In genomic region chr1:27447883-27448282, GRCh38 we compare ENCODE assay signal across 20 cellular contexts. TPM values are rescaled to one million over a fixed set of nuclear protein-coding genes. Genes with fewer than 3 reads are reported as not detected.
DNase-seq lines count a peak whose midpoint lies in the region; ATAC-seq and FAIRE-seq lines count a peak whose summit lies in the region.
"Had no signal": no experiment of that assay in that cellular context is flagged by ENCODE, and none has a peak within 500 bp of the region (broad histone marks: within the 10 kb centered on the region; RNA-seq: fewer than 3 reads in every experiment).

No MANE protein-coding gene starts in this region.

- no peak overlapping the region for H3K27ac ChIP-seq in small intestine (ENCODE audit: low read depth in 1 of 2, low read length in 1 of 2)

- H3K9me3 ChIP-seq in small intestine (ENCODE audit: control insufficient read depth, low read depth) = no peaks in the 10 kb centered on the region

- peak overlapping the region; percentile 77 for H3K27ac Mint-ChIP-seq in activated naive CD4-positive, alpha-beta T cell treated with anti-CD3 and anti-CD28 coated beads, Interleukin-2, amount 50 U/mL, for 24 hours
- H3K27ac Mint-ChIP-seq in activated naive CD4-positive, alpha-beta T cell treated with anti-CD3 and anti-CD28 coated beads, Interleukin-2, amount 50 U/mL, for 72 hours = peak overlapping the region in 1 of 2 donors; percentile 72
- H3K27ac Mint-ChIP-seq in activated T-helper 2 cell treated with anti-CD3 and anti-CD28 coated beads, Interferon-gamma antibody, Interleukin-2, Interleukin-4, amounts not matched to agents 10 μg/mL and 5 μg/mL and 100 μg/mL, durations not matched to agents 14 hours and 24 hours and 36 hours = peak overlapping the region; percentile 14
- H3K27ac Mint-ChIP-seq in naive B cell = peak overlapping the region in 5 of 6 donors; percentile 14 to 82 (median 69)

- intact Hi-C loops in activated T-helper 2 cell treated with anti-CD3 and anti-CD28 coated beads, Interferon-gamma antibody, Interleukin-2, Interleukin-4, amounts not matched to agents 10 μg/mL and 5 μg/mL and 100 μg/mL, durations not matched to agents 14 hours and 24 hours and 36 hours (cut with micrococcal nuclease) = no loop called here

- DNase-seq in activated naive CD4-positive, alpha-beta T cell treated with anti-CD3 and anti-CD28 coated beads, Interleukin-2, amount 50 U/mL, for 72 hours (ENCODE audit: low spot score in 2 of 2) = no peak
- peak; percentile 34 for DNase-seq in NCI-H2227 (lab: John Stamatoyannopoulos, UW; ENCODE audit: unreplicated experiment)
- DNase-seq in activated T-helper 2 cell treated with anti-CD3 and anti-CD28 coated beads, Interferon-gamma antibody, Interleukin-2, Interleukin-4, amounts not matched to agents 10 μg/mL and 5 μg/mL and 100 μg/mL, durations not matched to agents 14 hours and 24 hours and 36 hours (ENCODE audit: low spot score) = no peak
- DNase-seq in naive B cell = no peak
- no peak for DNase-seq in small intestine
- no peak for DNase-seq in DMS79 (lab: John Stamatoyannopoulos, UW)
- no peak for DNase-seq in COLO668 (lab: John Stamatoyannopoulos, UW; ENCODE audit: unreplicated experiment)
- DNase-seq: AML-193; CD4-positive, CD25-positive, alpha-beta regulatory T cell; DND-41; GDM1; HCEC 1CT; IMR-90; Kasumi-1; NCI-H1105 treated with DMSO at 0.1 percent for 48 hours; NCI-H187 treated with DMSO at 0.1 percent for 48 hours; NCI-H510A; NCI-H82 had no signal

- FAIRE-seq in small intestine (lab: Jason Lieb, UNC) = no peak
- FAIRE-seq: GM12892 had no signal

- H3K9me3 Mint-ChIP-seq in activated naive CD4-positive, alpha-beta T cell treated with anti-CD3 and anti-CD28 coated beads, Interleukin-2, amount 50 U/mL, for 24 hours = no peaks in the 10 kb centered on the region
- H3K9me3 Mint-ChIP-seq in activated naive CD4-positive, alpha-beta T cell treated with anti-CD3 and anti-CD28 coated beads, Interleukin-2, amount 50 U/mL, for 72 hours = peaks cover 0 to 5% of the 10 kb centered on the region in 2 donors
- H3K9me3 Mint-ChIP-seq in activated T-helper 2 cell treated with anti-CD3 and anti-CD28 coated beads, Interferon-gamma antibody, Interleukin-2, Interleukin-4, amounts not matched to agents 10 μg/mL and 5 μg/mL and 100 μg/mL, durations not matched to agents 14 hours and 24 hours and 36 hours = no peaks in the 10 kb centered on the region
- no peaks in the 10 kb centered on the region for H3K9me3 Mint-ChIP-seq in naive B cell

- H3K4me1 ChIP-seq in small intestine (ENCODE audit: control insufficient read depth in 2 of 2, insufficient read depth in 1 of 2, low read depth in 1 of 2, low read length in 1 of 2) = peaks cover 0 to 5% of the 10 kb centered on the region in 2 donors

- peaks cover 64% of the 10 kb centered on the region for H3K4me1 Mint-ChIP-seq in activated naive CD4-positive, alpha-beta T cell treated with anti-CD3 and anti-CD28 coated beads, Interleukin-2, amount 50 U/mL, for 24 hours
- peaks cover 58% of the 10 kb centered on the region for H3K4me1 Mint-ChIP-seq in activated T-helper 2 cell treated with anti-CD3 and anti-CD28 coated beads, Interferon-gamma antibody, Interleukin-2, Interleukin-4, amounts not matched to agents 10 μg/mL and 5 μg/mL and 100 μg/mL, durations not matched to agents 14 hours and 24 hours and 36 hours (ENCODE audit: low read depth)
- H3K4me1 Mint-ChIP-seq in naive B cell = peaks cover 44 to 65% (median 65%) of the 10 kb centered on the region in 3 donors

- no peak overlapping the region for H3K4me3 ChIP-seq in small intestine (ENCODE audit: low read depth in 1 of 2, low read length in 2 of 2)

- H3K36me3 Mint-ChIP-seq in activated naive CD4-positive, alpha-beta T cell treated with anti-CD3 and anti-CD28 coated beads, Interleukin-2, amount 50 U/mL, for 24 hours = peaks cover 11% of the 10 kb centered on the region
- H3K36me3 Mint-ChIP-seq in activated naive CD4-positive, alpha-beta T cell treated with anti-CD3 and anti-CD28 coated beads, Interleukin-2, amount 50 U/mL, for 72 hours = peaks cover 0 to 21% of the 10 kb centered on the region in 2 donors
- peaks cover 36% of the 10 kb centered on the region for H3K36me3 Mint-ChIP-seq in activated T-helper 2 cell treated with anti-CD3 and anti-CD28 coated beads, Interferon-gamma antibody, Interleukin-2, Interleukin-4, amounts not matched to agents 10 μg/mL and 5 μg/mL and 100 μg/mL, durations not matched to agents 14 hours and 24 hours and 36 hours (ENCODE audit: low read depth)
- H3K36me3 Mint-ChIP-seq in naive B cell = peaks cover 0 to 8% of the 10 kb centered on the region in 2 donors

- no peak overlapping the region for H3K4me3 Mint-ChIP-seq in activated naive CD4-positive, alpha-beta T cell treated with anti-CD3 and anti-CD28 coated beads, Interleukin-2, amount 50 U/mL, for 24 hours
- no peak overlapping the region for H3K4me3 Mint-ChIP-seq in activated T-helper 2 cell treated with anti-CD3 and anti-CD28 coated beads, Interferon-gamma antibody, Interleukin-2, Interleukin-4, amounts not matched to agents 10 μg/mL and 5 μg/mL and 100 μg/mL, durations not matched to agents 14 hours and 24 hours and 36 hours (ENCODE audit: low read depth)
- peak overlapping the region in 1 of 8 donors; percentile 35 for H3K4me3 Mint-ChIP-seq in naive B cell
- H3K4me3 Mint-ChIP-seq: CD4-positive, CD25-positive, alpha-beta regulatory T cell had no signal

- 28 to 62% (median 56%) methylated on average over 3 of the region's 3 CpGs for WGBS in small intestine, 3 donors

- no peaks in the 10 kb centered on the region for H3K27me3 Mint-ChIP-seq in activated naive CD4-positive, alpha-beta T cell treated with anti-CD3 and anti-CD28 coated beads, Interleukin-2, amount 50 U/mL, for 24 hours
- H3K27me3 Mint-ChIP-seq in activated T-helper 2 cell treated with anti-CD3 and anti-CD28 coated beads, Interferon-gamma antibody, Interleukin-2, Interleukin-4, amounts not matched to agents 10 μg/mL and 5 μg/mL and 100 μg/mL, durations not matched to agents 14 hours and 24 hours and 36 hours (ENCODE audit: low read depth) = no peaks in the 10 kb centered on the region
- H3K27me3 Mint-ChIP-seq in naive B cell = no peaks in the 10 kb centered on the region
- H3K27me3 Mint-ChIP-seq: CD4-positive, CD25-positive, alpha-beta regulatory T cell had no signal

- no peaks in the 10 kb centered on the region for H3K27me3 ChIP-seq in small intestine (ENCODE audit: control insufficient read depth in 2 of 2, insufficient read depth in 2 of 2, low read length in 2 of 2)

- peaks cover 0 to 3% of the 10 kb centered on the region in 2 donors for H3K36me3 ChIP-seq in small intestine (ENCODE audit: control insufficient read depth in 2 of 2, insufficient read depth in 2 of 2, low read length in 2 of 2)

- ATAC-seq in activated naive CD4-positive, alpha-beta T cell treated with anti-CD3 and anti-CD28 coated beads, Interleukin-2, amount 50 U/mL, for 72 hours = no peak
- no peak for ATAC-seq in naive B cell (ENCODE audit: low read depth in 2 of 2)

RNA-seq across cellular contexts. Expression of gene WASF2, which starts 42.1 kb away (rescaled TPM):
- total RNA-seq in activated naive CD4-positive, alpha-beta T cell treated with anti-CD3 and anti-CD28 coated beads, Interleukin-2, amount 50 U/mL, for 72 hours = 100 to 1,000 TPM in 1 of 2 donors, 10 to 100 TPM in 1; 97.8 to 116 TPM
- total RNA-seq in activated T-helper 2 cell treated with anti-CD3 and anti-CD28 coated beads, Interferon-gamma antibody, Interleukin-2, Interleukin-4, amounts not matched to agents 10 μg/mL and 5 μg/mL and 100 μg/mL, durations not matched to agents 14 hours and 24 hours and 36 hours = 125 and 128 TPM in 2 replicates
- 100 to 1,000 TPM in 2 of 6 donors, 10 to 100 TPM in 4; 33.1 to 121 (median 83.3) TPM for polyA plus RNA-seq in naive B cell (ENCODE audit: low read depth in 6 of 6)
- polyA plus RNA-seq in small intestine = 10 to 100 TPM; 19.5 to 49.3 (median 20.5) TPM

RNA-seq across cellular contexts. Expression of gene GPR3, which starts 55.5 kb away (rescaled TPM):
- total RNA-seq in activated naive CD4-positive, alpha-beta T cell treated with anti-CD3 and anti-CD28 coated beads, Interleukin-2, amount 50 U/mL, for 72 hours = under 1 TPM; 0.25 to 0.72 TPM
- 3.7 and 3.9 TPM in 2 replicates for total RNA-seq in activated T-helper 2 cell treated with anti-CD3 and anti-CD28 coated beads, Interferon-gamma antibody, Interleukin-2, Interleukin-4, amounts not matched to agents 10 μg/mL and 5 μg/mL and 100 μg/mL, durations not matched to agents 14 hours and 24 hours and 36 hours
- under 1 TPM in 4 of 6 donors, not detected in 2; 0.12 to 0.64 (median 0.35) TPM for polyA plus RNA-seq in naive B cell (ENCODE audit: low read depth in 6 of 6)
- polyA plus RNA-seq in small intestine = under 1 TPM in 1 of 3 donors, not detected in 2; 0.36 TPM
